Comparison of ENCODE assay signal across 13 cellular contexts in genomic region chr9:37061763-37062162, GRCh38. TPM values are rescaled to one million over a fixed set of nuclear protein-coding genes. Genes with fewer than 3 reads are reported as not detected.
DNase-seq lines count a peak whose midpoint lies in the region; ATAC-seq and TF ChIP-seq lines count a peak whose summit lies in the region.
"Had no signal": no experiment of that assay in that cellular context is flagged by ENCODE, and none has a peak within 500 bp of the region (broad histone marks: within the 10 kb centered on the region; RNA-seq: fewer than 3 reads in every experiment).

No MANE protein-coding gene starts in this region.

- H3K4me3 ChIP-seq in fibroblast of mammary gland (ENCODE audit: control insufficient read depth, low read depth, low read length), result no peak overlapping the region
- H3K4me3 ChIP-seq: SJCRH30 had no signal

- H3K9me3 Mint-ChIP-seq in stimulated activated naive B cell treated with anti-CD40 and anti-IgM and Interleukin-4, amounts not matched to agents 10 μg/mL and 1 μg/mL and 100 μg/mL, for 72 hours, result no peaks in the 10 kb centered on the region
- no peaks in the 10 kb centered on the region for H3K9me3 Mint-ChIP-seq in activated T-cell treated with anti-CD3 and anti-CD28 coated beads, Interleukin-2, amount 50 U/mL, for 72 hours

- H3K4me3 Mint-ChIP-seq in stimulated activated naive B cell treated with anti-CD40 and anti-IgM and Interleukin-4, amounts not matched to agents 10 μg/mL and 1 μg/mL and 100 μg/mL, for 72 hours, result no peak overlapping the region
- no peak overlapping the region for H3K4me3 Mint-ChIP-seq in activated T-cell treated with anti-CD3 and anti-CD28 coated beads, Interleukin-2, amount 50 U/mL, for 72 hours

- ATAC-seq in stimulated activated naive B cell treated with anti-CD40 and anti-IgM and Interleukin-4, amounts not matched to agents 10 μg/mL and 1 μg/mL and 100 μg/mL, for 72 hours (replicated peaks), result peak in 1 of 2 donors; percentile 50
- no peak for ATAC-seq in activated T-cell treated with anti-CD3 and anti-CD28 coated beads, Interleukin-2, amount 50 U/mL, for 72 hours (replicated peaks in 1 of 2)

- H3K36me3 Mint-ChIP-seq in stimulated activated naive B cell treated with anti-CD40 and anti-IgM and Interleukin-4, amounts not matched to agents 10 μg/mL and 1 μg/mL and 100 μg/mL, for 72 hours, result peaks cover 0 to 5% of the 10 kb centered on the region in 2 donors
- no peaks in the 10 kb centered on the region for H3K36me3 Mint-ChIP-seq in activated T-cell treated with anti-CD3 and anti-CD28 coated beads, Interleukin-2, amount 50 U/mL, for 72 hours (ENCODE audit: insufficient read depth in 2 of 2)

- peak overlapping the region; percentile 9 for H3K27ac Mint-ChIP-seq in stimulated activated naive B cell treated with anti-CD40 and anti-IgM and Interleukin-4, amounts not matched to agents 10 μg/mL and 1 μg/mL and 100 μg/mL, for 72 hours
- H3K27ac Mint-ChIP-seq in activated T-cell treated with anti-CD3 and anti-CD28 coated beads, Interleukin-2, amount 50 U/mL, for 72 hours, result no peak overlapping the region

- H3K27me3 Mint-ChIP-seq in stimulated activated naive B cell treated with anti-CD40 and anti-IgM and Interleukin-4, amounts not matched to agents 10 μg/mL and 1 μg/mL and 100 μg/mL, for 72 hours, result no peaks in the 10 kb centered on the region
- H3K27me3 Mint-ChIP-seq in activated T-cell treated with anti-CD3 and anti-CD28 coated beads, Interleukin-2, amount 50 U/mL, for 72 hours (ENCODE audit: low read depth), result peaks cover 47% of the 10 kb centered on the region

- DNase-seq in HCEC 1CT, result peak; percentile 49
- DNase-seq in OCI-M1 (lab: John Stamatoyannopoulos, UW), result peak; percentile 10
- DNase-seq in fibroblast of mammary gland (ENCODE audit: low read depth), result peak; percentile 43
- no peak for DNase-seq in stimulated activated naive B cell treated with anti-CD40 and anti-IgM and Interleukin-4, amounts not matched to agents 10 μg/mL and 1 μg/mL and 100 μg/mL, for 72 hours
- no peak for DNase-seq in NCI-H510A (lab: John Stamatoyannopoulos, UW)
- no peak for DNase-seq in activated T-cell treated with anti-CD3 and anti-CD28 coated beads, Interleukin-2, amount 50 U/mL, for 72 hours
- DNase-seq in NCI-H82 (lab: John Stamatoyannopoulos, UW), result no peak
- DNase-seq: activated naive CD4-positive, alpha-beta T cell treated with anti-CD3 and anti-CD28 coated beads, Interleukin-2, amount 50 U/mL, for 16 hours; cerebellar nuclear complex; COR-L47; NCI-H1436; SJCRH30; small intestine had no signal

- H3K4me1 Mint-ChIP-seq in stimulated activated naive B cell treated with anti-CD40 and anti-IgM and Interleukin-4, amounts not matched to agents 10 μg/mL and 1 μg/mL and 100 μg/mL, for 72 hours, result peaks cover 28 to 39% of the 10 kb centered on the region in 2 donors
- H3K4me1 Mint-ChIP-seq in activated T-cell treated with anti-CD3 and anti-CD28 coated beads, Interleukin-2, amount 50 U/mL, for 72 hours (ENCODE audit: low read depth), result peaks cover 4% of the 10 kb centered on the region

- no peak for TF ChIP-seq CTCF in fibroblast of mammary gland (conservative IDR thresholded peaks at IDR 0.05; ENCODE audit: control insufficient read depth, insufficient read depth, low read depth, low read length)

RNA-seq across cellular contexts. Expression of gene PAX5, which starts 27.7 kb away (rescaled TPM):
- total RNA-seq in activated T-cell treated with anti-CD3 and anti-CD28 coated beads, Interleukin-2, amount 50 U/mL, for 72 hours, result 1 to 10 TPM; 2.2 TPM

RNA-seq across cellular contexts. Expression of gene ZCCHC7, which starts 58.6 kb away (rescaled TPM):
- 10 to 100 TPM; 47.2 to 47.4 TPM for total RNA-seq in activated T-cell treated with anti-CD3 and anti-CD28 coated beads, Interleukin-2, amount 50 U/mL, for 72 hours

Comparison
In these comparisons a context has a peak if more than half of its experiments do, and no peak if none do; other contexts are left out.
1. DNase-seq: peak in HCEC 1CT (single experiment), OCI-M1 (single experiment) and fibroblast of mammary gland (single experiment); none in stimulated activated naive B cell treated with anti-CD40 and anti-IgM and Interleukin-4, amounts not matched to agents 10 μg/mL and 1 μg/mL and 100 μg/mL, for 72 hours (single experiment), NCI-H510A (single experiment), activated T-cell treated with anti-CD3 and anti-CD28 coated beads, Interleukin-2, amount 50 U/mL, for 72 hours (0 of 2) and NCI-H82 (single experiment).